Comparison of ENCODE assay signal across 8 cellular contexts in the genomic region with DNA sequence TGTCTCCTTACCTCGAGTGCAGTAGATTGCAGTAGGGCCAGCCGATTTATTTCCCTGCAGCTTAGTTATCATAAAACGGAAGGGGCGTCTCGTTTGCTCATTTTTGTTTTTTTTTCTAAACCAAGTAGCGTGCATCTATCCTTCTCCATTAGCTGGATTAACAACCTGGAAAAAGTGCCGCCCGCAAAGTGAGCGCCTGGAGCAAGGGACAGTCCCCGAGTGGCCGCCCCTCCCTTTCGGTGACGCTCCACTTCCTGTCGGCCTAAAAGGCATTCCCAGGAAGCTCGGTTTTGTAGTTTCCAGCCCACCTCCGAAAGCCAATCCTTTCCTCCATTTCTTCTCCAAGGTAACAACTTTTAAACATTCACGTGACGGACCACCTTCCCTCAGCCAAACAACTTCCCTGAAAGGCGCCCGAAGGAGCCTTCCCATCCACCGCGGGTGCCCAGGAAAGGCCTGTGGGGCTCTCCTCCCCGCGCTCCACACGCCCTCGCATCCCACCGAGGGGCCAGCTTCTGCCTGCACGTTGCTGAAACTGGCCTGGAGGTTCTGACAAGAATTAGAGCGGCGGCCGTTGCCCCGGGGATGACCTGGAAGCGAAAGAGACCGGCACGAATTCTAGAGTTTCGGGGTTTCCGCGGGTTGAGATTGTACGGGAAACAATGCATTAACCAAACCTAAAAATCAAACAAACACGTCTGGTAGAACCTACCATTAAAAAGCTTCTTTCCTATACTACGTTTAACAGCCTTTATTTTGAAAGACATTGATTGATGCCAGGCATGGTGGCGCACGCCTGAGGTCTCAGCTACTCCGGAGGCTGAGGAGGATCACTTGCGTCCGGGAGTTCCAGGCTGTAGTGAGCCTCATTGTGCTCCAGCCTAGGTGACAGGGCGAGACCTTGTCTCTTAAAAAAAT.
DNase-seq lines count a peak whose midpoint lies in the region; ATAC-seq lines count a peak whose summit lies in the region.

A gene with protein sequence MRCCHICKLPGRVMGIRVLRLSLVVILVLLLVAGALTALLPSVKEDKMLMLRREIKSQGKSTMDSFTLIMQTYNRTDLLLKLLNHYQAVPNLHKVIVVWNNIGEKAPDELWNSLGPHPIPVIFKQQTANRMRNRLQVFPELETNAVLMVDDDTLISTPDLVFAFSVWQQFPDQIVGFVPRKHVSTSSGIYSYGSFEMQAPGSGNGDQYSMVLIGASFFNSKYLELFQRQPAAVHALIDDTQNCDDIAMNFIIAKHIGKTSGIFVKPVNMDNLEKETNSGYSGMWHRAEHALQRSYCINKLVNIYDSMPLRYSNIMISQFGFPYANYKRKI (minus strand): TSS at position 221 of the 918 bp plus-strand sequence. CDS start 6,085 bp downstream, outside the sequence.

- DNase-seq in AG20443 (ENCODE audit: low spot score) (peak; percentile 84), NCI-H446 (lab: John Stamatoyannopoulos, UW) (peak; percentile 77 to 87), kidney tubule cell (ENCODE audit: low spot score) (peak; percentile 95)
- DNase-seq in activated CD4-positive, alpha-beta T cell treated with anti-CD3 and anti-CD28 coated beads for 4 hours = peak; percentile 46 to 63
- DNase-seq in stimulated activated CD4-positive, alpha-beta T cell treated with anti-CD3 and anti-CD28 coated beads, Interleukin-1b, Interleukin-23, amount 100 ng/mL, for 24 hours (ENCODE audit: low read depth in 4 of 4, low spot score in 1 of 4) = peak; percentile 23 to 63 (median 46)

- peak within 1 kb of the TSS; percentile 95 for H3K27ac ChIP-seq in cingulate gyrus (ENCODE audit: low read depth, low read length)

- ATAC-seq in GM19025 (IDR thresholded peaks at IDR 0.05; ENCODE audit: low read depth, unreplicated experiment) (peak; percentile 29), HG03354 (IDR thresholded peaks at IDR 0.05; ENCODE audit: poor library complexity, severe bottlenecking, unreplicated experiment) (peak; percentile 48)

Comparison
In these comparisons a context has a peak if more than half of its experiments do, and no peak if none do; other contexts are left out.
1. Peak in every context shown above with its lines: DNase-seq, ATAC-seq and H3K27ac ChIP-seq.